In the genomic region with DNA sequence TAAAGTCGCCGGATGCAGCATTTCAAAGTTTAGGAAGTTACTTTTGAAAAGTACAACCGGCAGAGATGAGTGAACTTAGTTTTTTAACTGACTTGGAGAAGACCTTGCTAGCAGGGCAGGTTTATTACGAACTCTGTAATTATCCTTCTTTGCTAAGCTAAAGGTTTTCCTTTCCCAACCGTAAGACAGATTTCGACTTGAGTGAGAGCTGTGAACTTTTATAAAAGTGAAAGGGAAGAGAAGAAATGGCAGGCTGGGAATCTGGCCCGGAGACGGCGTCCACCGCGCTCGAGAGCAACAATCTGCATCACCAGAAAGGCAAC, we compare ENCODE assay signal across 8 cellular contexts. TPM values are rescaled to one million over a fixed set of nuclear protein-coding genes. Genes with fewer than 3 reads are reported as not detected.
DNase-seq lines count a peak whose midpoint lies in the region; ATAC-seq, FAIRE-seq and TF ChIP-seq lines count a peak whose summit lies in the region.

No MANE protein-coding gene starts in this region.

- H3K4me2 ChIP-seq in endothelial cell of umbilical vein (ENCODE audit: insufficient read depth, low read length) (peak overlapping the region; percentile 93), parathyroid adenoma (ENCODE audit: low read length) (peak overlapping the region; percentile 66)

- H3K4me1 ChIP-seq in endothelial cell of umbilical vein (ENCODE audit: control insufficient read depth, extremely low read depth, insufficient read depth, low read length), result peaks cover 22% of the 10 kb centered on the region
- no peaks in the 10 kb centered on the region for H3K4me1 ChIP-seq in parathyroid adenoma

- POLR2A ChIA-PET in endothelial cell of umbilical vein (lab: Charles Lee) (interaction anchor here (0.5 to 0.7 kb wide), 2 partner anchors 120 to 154 kb away, joined by 3 to 7 read pairs; no protein-coding TSS in a partner anchor), HEK293T (lab: Yijun Ruan, JAX) (no interaction called here)

- no peaks in the 10 kb centered on the region for H3K9me1 ChIP-seq in endothelial cell of umbilical vein (replicated peaks; ENCODE audit: control insufficient read depth, extremely low read depth, insufficient read depth, low read length)

- dilution Hi-C loops in endothelial cell of umbilical vein (cut with MboI; ENCODE audit: extremely low pct_ligation_motif_present, low sequenced_read_pairs), result no loop called here

- no peak for ATAC-seq in GM21447 (IDR thresholded peaks at IDR 0.05; ENCODE audit: unreplicated experiment)

- peaks cover 5% of the 10 kb centered on the region for H4K20me1 ChIP-seq in endothelial cell of umbilical vein (replicated peaks; ENCODE audit: control insufficient read depth, extremely low read depth, insufficient read depth, low read length)

- H3K79me2 ChIP-seq in endothelial cell of umbilical vein (ENCODE audit: control insufficient read depth, insufficient read depth, low read length) (peaks cover 32% of the 10 kb centered on the region), parathyroid adenoma (no peaks in the 10 kb centered on the region)

- H3K36me3 ChIP-seq in MG63 (peaks cover 22% of the 10 kb centered on the region), endothelial cell of umbilical vein (ENCODE audit: control insufficient read depth in 2 of 2, extremely low read depth in 1 of 2, insufficient read depth in 2 of 2, low read length in 2 of 2) (no peaks in the 10 kb centered on the region), parathyroid adenoma (ENCODE audit: control insufficient read depth, insufficient read depth, low read length) (no peaks in the 10 kb centered on the region)

- H3K27ac ChIP-seq in endothelial cell of umbilical vein (ENCODE audit: insufficient read depth, low read depth, low read length), result peak overlapping the region; percentile 71
- H3K27ac ChIP-seq in parathyroid adenoma, result peak overlapping the region; percentile 82

- H3K9ac ChIP-seq in endothelial cell of umbilical vein (replicated peaks; ENCODE audit: extremely low read depth, insufficient read depth, low read length), result peak overlapping the region; percentile 85
- H3K9ac ChIP-seq in parathyroid adenoma, result no peak overlapping the region

- FAIRE-seq in GM19239 (lab: Jason Lieb, UNC) (peak; percentile 35), endothelial cell of umbilical vein (lab: Jason Lieb, UNC) (no peak)

- CTCF ChIA-PET in endothelial cell of umbilical vein (lab: Charles Lee) (interaction anchor here (0.8 to 1.9 kb wide), 9 partner anchors 11 to 342 kb away, joined by 3 to 12 read pairs (median 4); no protein-coding TSS in a partner anchor), HEK293T (lab: Yijun Ruan, JAX) (no interaction called here)

- H3K27me3 ChIP-seq in MG63, result no peaks in the 10 kb centered on the region
- no peaks in the 10 kb centered on the region for H3K27me3 ChIP-seq in endothelial cell of umbilical vein (ENCODE audit: control insufficient read depth in 2 of 2, insufficient read depth in 2 of 2, low read length in 2 of 2)
- no peaks in the 10 kb centered on the region for H3K27me3 ChIP-seq in parathyroid adenoma (ENCODE audit: control insufficient read depth, insufficient read depth, low read length)

- TSS peak; percentile 68 for BruUV-seq in endothelial cell of umbilical vein (replicated peaks; lab: Mats Ljungman, UMichigan)

- H3K9me3 ChIP-seq in MG63 (no peaks in the 10 kb centered on the region), endothelial cell of umbilical vein (replicated peaks; ENCODE audit: control insufficient read depth, insufficient read depth, low read length) (no peaks in the 10 kb centered on the region), parathyroid adenoma (ENCODE audit: control insufficient read depth, low read length) (no peaks in the 10 kb centered on the region)

- intact Hi-C loops in endothelial cell of umbilical vein (cut with micrococcal nuclease), result loop anchor here (5.0 kb wide), 3 partner anchors 71 to 261 kb away; no protein-coding TSS in a partner anchor

- H2AFZ ChIP-seq in endothelial cell of umbilical vein (ENCODE audit: low read depth, low read length) (peak overlapping the region; percentile 77), parathyroid adenoma (peak overlapping the region; percentile 89)

- peak overlapping the region; percentile 70 for H3K4me3 ChIP-seq in MG63
- peak overlapping the region; percentile 36 to 85 (median 78) for H3K4me3 ChIP-seq in endothelial cell of umbilical vein (replicated peaks in 1 of 3; ENCODE audit: insufficient read depth in 1 of 3, low read depth in 1 of 3, low read length in 3 of 3)
- peak overlapping the region; percentile 63 for H3K4me3 ChIP-seq in parathyroid adenoma (ENCODE audit: low read depth, low read length)

- DNase-seq in GM19239 (ENCODE audit: insufficient read length, low spot score) (no peak), MG63 (no peak), endothelial cell of umbilical vein (ENCODE audit: low read depth, low spot score) (no peak), erythroblast (lab: John Stamatoyannopoulos, UW) (no peak), NCI-H524 (lab: John Stamatoyannopoulos, UW) (no peak), HEK293T (ENCODE audit: extremely low spot score) (no peak)

- TF ChIP-seq CTCF in endothelial cell of umbilical vein (IDR thresholded peaks at IDR 0.05; ENCODE audit: extremely low read depth in 1 of 2, insufficient read depth in 1 of 2, low read depth in 1 of 2, low read length in 2 of 2) (no peak), parathyroid adenoma (IDR thresholded peaks at IDR 0.05) (no peak)

- TF ChIP-seq POLR2A in endothelial cell of umbilical vein (IDR thresholded peaks at IDR 0.05; ENCODE audit: low read depth, low read length), result no peak
- no peak for TF ChIP-seq POLR2A in erythroblast (IDR thresholded peaks at IDR 0.05; ENCODE audit: low read length)

TF ChIP-seq in endothelial cell of umbilical vein, 7 proteins besides CTCF, POLR2A, EP300 and RAD21:
- no peak for TF ChIP-seq FOS (IDR thresholded peaks at IDR 0.05; ENCODE audit: borderline replicate concordance, insufficient read depth, low read length)
- TF ChIP-seq EZH2 (IDR thresholded peaks at IDR 0.05; ENCODE audit: borderline replicate concordance, low read depth, low read length, severe bottlenecking), result no peak
- TF ChIP-seq, protein P1, sequence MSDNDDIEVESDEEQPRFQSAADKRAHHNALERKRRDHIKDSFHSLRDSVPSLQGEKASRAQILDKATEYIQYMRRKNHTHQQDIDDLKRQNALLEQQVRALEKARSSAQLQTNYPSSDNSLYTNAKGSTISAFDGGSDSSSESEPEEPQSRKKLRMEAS (IDR thresholded peaks at IDR 0.05; ENCODE audit: insufficient read depth, insufficient read length), result no peak
- no peak for TF ChIP-seq POLR2AphosphoS5 (IDR thresholded peaks at IDR 0.05; ENCODE audit: insufficient read depth, low read depth, low read length)
- TF ChIP-seq MYC (IDR thresholded peaks at IDR 0.05; ENCODE audit: low read depth, low read length), result no peak
- TF ChIP-seq JUN (IDR thresholded peaks at IDR 0.05; ENCODE audit: borderline replicate concordance, insufficient read depth, insufficient read length, low read depth), result no peak
- no peak for TF ChIP-seq GATA2 (IDR thresholded peaks at IDR 0.05; ENCODE audit: insufficient read depth, insufficient read length, low read depth, low read length)
TF ChIP-seq in endothelial cell of umbilical vein: peak in this region for 0.

TF ChIP-seq in HEK293T, 16 proteins besides CTCF, POLR2A, EP300 and RAD21:
- no peak for TF ChIP-seq ELF4 (IDR thresholded peaks at IDR 0.05)
- no peak for TF ChIP-seq L3MBTL2 (conservative IDR thresholded peaks at IDR 0.05)
- no peak for TF ChIP-seq LEF1 (IDR thresholded peaks at IDR 0.05; ENCODE audit: borderline replicate concordance)
- TF ChIP-seq TARDBP (IDR thresholded peaks at IDR 0.05), result no peak
- TF ChIP-seq HDGF (IDR thresholded peaks at IDR 0.05; ENCODE audit: borderline replicate concordance), result no peak
- no peak for TF ChIP-seq FOXA1 (IDR thresholded peaks at IDR 0.05)
- TF ChIP-seq FOXM1 (IDR thresholded peaks at IDR 0.05; ENCODE audit: borderline replicate concordance), result no peak
- TF ChIP-seq PKNOX1 (IDR thresholded peaks at IDR 0.05), result no peak
- no peak for TF ChIP-seq ZNF384 (IDR thresholded peaks at IDR 0.05)
- no peak for TF ChIP-seq BHLHE40 (IDR thresholded peaks at IDR 0.05; ENCODE audit: borderline replicate concordance)
- TF ChIP-seq SUZ12 (IDR thresholded peaks at IDR 0.05), result no peak
- no peak for TF ChIP-seq FOXK2 (IDR thresholded peaks at IDR 0.05)
- TF ChIP-seq CTBP1 (IDR thresholded peaks at IDR 0.05; ENCODE audit: borderline replicate concordance), result no peak
- TF ChIP-seq NFRKB (IDR thresholded peaks at IDR 0.05), result no peak
- TF ChIP-seq ARNT (IDR thresholded peaks at IDR 0.05), result no peak
- TF ChIP-seq SP1 (IDR thresholded peaks at IDR 0.05), result no peak

RNA-seq across cellular contexts. Expression of gene TEAD1, which starts 0.7 kb away (rescaled TPM):
- 16.9 and 17.5 TPM in 2 replicates for total RNA-seq in MG63 (2014; rRNA removed; shearing (Covaris generic); ENCODE audit: low replicate concordance)
- total RNA-seq in endothelial cell of umbilical vein, result 43.2 and 49.0 TPM in 2 replicates
- 13.0 and 15.3 TPM in 2 replicates for polyA plus RNA-seq in endothelial cell of umbilical vein
- polyA plus RNA-seq in endothelial cell of umbilical vein (2011; cell fraction: cytosol; rRNA removed), result 9.8 TPM in 2 replicates
- polyA plus RNA-seq in endothelial cell of umbilical vein (2011; cell fraction: nucleus; rRNA removed), result 75.2 and 76.2 TPM in 2 replicates
- polyA plus RNA-seq in endothelial cell of umbilical vein (2012), result 27.8 and 30.7 TPM in 2 replicates
- 58.5 and 59.1 TPM in 2 replicates for polyA minus RNA-seq in endothelial cell of umbilical vein
- 135 TPM for polyA minus RNA-seq in endothelial cell of umbilical vein (2011; cell fraction: cytosol; rRNA and poly(A)+ RNA removed)
- polyA minus RNA-seq in endothelial cell of umbilical vein (2011; cell fraction: nucleus; rRNA and poly(A)+ RNA removed), result 99.0 and 123 TPM in 2 replicates
